In the genomic region with DNA sequence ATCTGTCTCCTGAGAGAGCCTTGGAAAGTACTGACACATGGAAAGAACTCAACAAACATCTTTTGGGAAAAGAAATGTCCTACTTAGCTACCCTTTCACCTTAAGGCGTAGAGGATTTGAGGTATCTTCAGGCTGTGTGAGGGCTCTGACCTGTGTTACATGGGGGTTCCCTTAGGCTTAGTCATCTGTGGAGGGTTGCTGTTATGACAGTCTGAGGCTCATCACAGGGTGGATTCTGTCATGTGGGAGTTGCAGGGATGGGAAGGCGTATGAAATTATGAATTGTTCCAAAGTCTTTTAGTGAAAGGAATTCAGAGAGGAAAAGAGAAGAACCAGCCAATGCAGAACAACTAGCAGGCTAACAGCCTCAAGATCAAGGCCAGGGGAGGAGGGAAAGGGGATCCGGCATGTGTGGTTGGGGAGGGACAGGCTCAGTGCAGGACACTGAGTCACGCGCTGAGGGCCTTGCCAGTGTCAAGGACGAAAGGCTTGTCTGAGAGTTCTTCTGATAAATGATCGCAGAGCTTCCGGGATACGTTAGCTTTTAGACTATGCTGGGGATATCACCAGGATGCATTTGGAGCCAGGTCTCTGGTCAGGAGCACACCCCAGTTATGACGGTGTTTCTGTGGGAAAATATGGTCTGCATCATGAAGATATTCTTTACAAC, we compare ENCODE assay signal across 1 cellular context.
TF ChIP-seq lines count a peak whose summit lies in the region.

No MANE protein-coding gene starts in this region.

TF ChIP-seq in K562, 482 proteins besides CTCF, POLR2A, EP300 and RAD21:
- TF ChIP-seq, protein P1, sequence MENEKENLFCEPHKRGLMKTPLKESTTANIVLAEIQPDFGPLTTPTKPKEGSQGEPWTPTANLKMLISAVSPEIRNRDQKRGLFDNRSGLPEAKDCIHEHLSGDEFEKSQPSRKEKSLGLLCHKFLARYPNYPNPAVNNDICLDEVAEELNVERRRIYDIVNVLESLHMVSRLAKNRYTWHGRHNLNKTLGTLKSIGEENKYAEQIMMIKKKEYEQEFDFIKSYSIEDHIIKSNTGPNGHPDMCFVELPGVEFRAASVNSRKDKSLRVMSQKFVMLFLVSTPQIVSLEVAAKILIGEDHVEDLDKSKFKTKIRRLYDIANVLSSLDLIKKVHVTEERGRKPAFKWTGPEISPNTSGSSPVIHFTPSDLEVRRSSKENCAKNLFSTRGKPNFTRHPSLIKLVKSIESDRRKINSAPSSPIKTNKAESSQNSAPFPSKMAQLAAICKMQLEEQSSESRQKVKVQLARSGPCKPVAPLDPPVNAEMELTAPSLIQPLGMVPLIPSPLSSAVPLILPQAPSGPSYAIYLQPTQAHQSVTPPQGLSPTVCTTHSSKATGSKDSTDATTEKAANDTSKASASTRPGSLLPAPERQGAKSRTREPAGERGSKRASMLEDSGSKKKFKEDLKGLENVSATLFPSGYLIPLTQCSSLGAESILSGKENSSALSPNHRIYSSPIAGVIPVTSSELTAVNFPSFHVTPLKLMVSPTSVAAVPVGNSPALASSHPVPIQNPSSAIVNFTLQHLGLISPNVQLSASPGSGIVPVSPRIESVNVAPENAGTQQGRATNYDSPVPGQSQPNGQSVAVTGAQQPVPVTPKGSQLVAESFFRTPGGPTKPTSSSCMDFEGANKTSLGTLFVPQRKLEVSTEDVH (IDR thresholded peaks at IDR 0.05; ENCODE audit: low read depth, partially characterized antibody): no peak
- TF ChIP-seq, protein P2, sequence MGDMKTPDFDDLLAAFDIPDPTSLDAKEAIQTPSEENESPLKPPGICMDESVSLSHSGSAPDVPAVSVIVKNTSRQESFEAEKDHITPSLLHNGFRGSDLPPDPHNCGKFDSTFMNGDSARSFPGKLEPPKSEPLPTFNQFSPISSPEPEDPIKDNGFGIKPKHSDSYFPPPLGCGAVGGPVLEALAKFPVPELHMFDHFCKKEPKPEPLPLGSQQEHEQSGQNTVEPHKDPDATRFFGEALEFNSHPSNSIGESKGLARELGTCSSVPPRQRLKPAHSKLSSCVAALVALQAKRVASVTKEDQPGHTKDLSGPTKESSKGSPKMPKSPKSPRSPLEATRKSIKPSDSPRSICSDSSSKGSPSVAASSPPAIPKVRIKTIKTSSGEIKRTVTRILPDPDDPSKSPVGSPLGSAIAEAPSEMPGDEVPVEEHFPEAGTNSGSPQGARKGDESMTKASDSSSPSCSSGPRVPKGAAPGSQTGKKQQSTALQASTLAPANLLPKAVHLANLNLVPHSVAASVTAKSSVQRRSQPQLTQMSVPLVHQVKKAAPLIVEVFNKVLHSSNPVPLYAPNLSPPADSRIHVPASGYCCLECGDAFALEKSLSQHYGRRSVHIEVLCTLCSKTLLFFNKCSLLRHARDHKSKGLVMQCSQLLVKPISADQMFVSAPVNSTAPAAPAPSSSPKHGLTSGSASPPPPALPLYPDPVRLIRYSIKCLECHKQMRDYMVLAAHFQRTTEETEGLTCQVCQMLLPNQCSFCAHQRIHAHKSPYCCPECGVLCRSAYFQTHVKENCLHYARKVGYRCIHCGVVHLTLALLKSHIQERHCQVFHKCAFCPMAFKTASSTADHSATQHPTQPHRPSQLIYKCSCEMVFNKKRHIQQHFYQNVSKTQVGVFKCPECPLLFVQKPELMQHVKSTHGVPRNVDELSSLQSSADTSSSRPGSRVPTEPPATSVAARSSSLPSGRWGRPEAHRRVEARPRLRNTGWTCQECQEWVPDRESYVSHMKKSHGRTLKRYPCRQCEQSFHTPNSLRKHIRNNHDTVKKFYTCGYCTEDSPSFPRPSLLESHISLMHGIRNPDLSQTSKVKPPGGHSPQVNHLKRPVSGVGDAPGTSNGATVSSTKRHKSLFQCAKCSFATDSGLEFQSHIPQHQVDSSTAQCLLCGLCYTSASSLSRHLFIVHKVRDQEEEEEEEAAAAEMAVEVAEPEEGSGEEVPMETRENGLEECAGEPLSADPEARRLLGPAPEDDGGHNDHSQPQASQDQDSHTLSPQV (IDR thresholded peaks at IDR 0.05): 0 out of 2 replicates have a peak, but pooled peaks have one; percentile 28
- TF ChIP-seq, protein P3, sequence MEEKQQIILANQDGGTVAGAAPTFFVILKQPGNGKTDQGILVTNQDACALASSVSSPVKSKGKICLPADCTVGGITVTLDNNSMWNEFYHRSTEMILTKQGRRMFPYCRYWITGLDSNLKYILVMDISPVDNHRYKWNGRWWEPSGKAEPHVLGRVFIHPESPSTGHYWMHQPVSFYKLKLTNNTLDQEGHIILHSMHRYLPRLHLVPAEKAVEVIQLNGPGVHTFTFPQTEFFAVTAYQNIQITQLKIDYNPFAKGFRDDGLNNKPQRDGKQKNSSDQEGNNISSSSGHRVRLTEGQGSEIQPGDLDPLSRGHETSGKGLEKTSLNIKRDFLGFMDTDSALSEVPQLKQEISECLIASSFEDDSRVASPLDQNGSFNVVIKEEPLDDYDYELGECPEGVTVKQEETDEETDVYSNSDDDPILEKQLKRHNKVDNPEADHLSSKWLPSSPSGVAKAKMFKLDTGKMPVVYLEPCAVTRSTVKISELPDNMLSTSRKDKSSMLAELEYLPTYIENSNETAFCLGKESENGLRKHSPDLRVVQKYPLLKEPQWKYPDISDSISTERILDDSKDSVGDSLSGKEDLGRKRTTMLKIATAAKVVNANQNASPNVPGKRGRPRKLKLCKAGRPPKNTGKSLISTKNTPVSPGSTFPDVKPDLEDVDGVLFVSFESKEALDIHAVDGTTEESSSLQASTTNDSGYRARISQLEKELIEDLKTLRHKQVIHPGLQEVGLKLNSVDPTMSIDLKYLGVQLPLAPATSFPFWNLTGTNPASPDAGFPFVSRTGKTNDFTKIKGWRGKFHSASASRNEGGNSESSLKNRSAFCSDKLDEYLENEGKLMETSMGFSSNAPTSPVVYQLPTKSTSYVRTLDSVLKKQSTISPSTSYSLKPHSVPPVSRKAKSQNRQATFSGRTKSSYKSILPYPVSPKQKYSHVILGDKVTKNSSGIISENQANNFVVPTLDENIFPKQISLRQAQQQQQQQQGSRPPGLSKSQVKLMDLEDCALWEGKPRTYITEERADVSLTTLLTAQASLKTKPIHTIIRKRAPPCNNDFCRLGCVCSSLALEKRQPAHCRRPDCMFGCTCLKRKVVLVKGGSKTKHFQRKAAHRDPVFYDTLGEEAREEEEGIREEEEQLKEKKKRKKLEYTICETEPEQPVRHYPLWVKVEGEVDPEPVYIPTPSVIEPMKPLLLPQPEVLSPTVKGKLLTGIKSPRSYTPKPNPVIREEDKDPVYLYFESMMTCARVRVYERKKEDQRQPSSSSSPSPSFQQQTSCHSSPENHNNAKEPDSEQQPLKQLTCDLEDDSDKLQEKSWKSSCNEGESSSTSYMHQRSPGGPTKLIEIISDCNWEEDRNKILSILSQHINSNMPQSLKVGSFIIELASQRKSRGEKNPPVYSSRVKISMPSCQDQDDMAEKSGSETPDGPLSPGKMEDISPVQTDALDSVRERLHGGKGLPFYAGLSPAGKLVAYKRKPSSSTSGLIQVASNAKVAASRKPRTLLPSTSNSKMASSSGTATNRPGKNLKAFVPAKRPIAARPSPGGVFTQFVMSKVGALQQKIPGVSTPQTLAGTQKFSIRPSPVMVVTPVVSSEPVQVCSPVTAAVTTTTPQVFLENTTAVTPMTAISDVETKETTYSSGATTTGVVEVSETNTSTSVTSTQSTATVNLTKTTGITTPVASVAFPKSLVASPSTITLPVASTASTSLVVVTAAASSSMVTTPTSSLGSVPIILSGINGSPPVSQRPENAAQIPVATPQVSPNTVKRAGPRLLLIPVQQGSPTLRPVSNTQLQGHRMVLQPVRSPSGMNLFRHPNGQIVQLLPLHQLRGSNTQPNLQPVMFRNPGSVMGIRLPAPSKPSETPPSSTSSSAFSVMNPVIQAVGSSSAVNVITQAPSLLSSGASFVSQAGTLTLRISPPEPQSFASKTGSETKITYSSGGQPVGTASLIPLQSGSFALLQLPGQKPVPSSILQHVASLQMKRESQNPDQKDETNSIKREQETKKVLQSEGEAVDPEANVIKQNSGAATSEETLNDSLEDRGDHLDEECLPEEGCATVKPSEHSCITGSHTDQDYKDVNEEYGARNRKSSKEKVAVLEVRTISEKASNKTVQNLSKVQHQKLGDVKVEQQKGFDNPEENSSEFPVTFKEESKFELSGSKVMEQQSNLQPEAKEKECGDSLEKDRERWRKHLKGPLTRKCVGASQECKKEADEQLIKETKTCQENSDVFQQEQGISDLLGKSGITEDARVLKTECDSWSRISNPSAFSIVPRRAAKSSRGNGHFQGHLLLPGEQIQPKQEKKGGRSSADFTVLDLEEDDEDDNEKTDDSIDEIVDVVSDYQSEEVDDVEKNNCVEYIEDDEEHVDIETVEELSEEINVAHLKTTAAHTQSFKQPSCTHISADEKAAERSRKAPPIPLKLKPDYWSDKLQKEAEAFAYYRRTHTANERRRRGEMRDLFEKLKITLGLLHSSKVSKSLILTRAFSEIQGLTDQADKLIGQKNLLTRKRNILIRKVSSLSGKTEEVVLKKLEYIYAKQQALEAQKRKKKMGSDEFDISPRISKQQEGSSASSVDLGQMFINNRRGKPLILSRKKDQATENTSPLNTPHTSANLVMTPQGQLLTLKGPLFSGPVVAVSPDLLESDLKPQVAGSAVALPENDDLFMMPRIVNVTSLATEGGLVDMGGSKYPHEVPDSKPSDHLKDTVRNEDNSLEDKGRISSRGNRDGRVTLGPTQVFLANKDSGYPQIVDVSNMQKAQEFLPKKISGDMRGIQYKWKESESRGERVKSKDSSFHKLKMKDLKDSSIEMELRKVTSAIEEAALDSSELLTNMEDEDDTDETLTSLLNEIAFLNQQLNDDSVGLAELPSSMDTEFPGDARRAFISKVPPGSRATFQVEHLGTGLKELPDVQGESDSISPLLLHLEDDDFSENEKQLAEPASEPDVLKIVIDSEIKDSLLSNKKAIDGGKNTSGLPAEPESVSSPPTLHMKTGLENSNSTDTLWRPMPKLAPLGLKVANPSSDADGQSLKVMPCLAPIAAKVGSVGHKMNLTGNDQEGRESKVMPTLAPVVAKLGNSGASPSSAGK (IDR thresholded peaks at IDR 0.05): peak; percentile 54
- TF ChIP-seq BHLHE40 (IDR thresholded peaks at IDR 0.05; ENCODE audit: low read length) (no peak), PRPF4 (IDR thresholded peaks at IDR 0.05; ENCODE audit: insufficient read depth, low read depth, low read length, poor library complexity, severe bottlenecking) (no peak), SOX6 (IDR thresholded peaks at IDR 0.05) (no peak), CBFA2T3 (IDR thresholded peaks at IDR 0.05) (peak; percentile 40), ETV1 (tag; conservative IDR thresholded peaks at IDR 0.05; ENCODE audit: low read depth) (no peak), ARHGAP35 (IDR thresholded peaks at IDR 0.05; ENCODE audit: partially characterized antibody) (no peak), JUNB (CRISPR knock-in tag; conservative IDR thresholded peaks at IDR 0.05) (no peak)
- TF ChIP-seq, protein P4, sequence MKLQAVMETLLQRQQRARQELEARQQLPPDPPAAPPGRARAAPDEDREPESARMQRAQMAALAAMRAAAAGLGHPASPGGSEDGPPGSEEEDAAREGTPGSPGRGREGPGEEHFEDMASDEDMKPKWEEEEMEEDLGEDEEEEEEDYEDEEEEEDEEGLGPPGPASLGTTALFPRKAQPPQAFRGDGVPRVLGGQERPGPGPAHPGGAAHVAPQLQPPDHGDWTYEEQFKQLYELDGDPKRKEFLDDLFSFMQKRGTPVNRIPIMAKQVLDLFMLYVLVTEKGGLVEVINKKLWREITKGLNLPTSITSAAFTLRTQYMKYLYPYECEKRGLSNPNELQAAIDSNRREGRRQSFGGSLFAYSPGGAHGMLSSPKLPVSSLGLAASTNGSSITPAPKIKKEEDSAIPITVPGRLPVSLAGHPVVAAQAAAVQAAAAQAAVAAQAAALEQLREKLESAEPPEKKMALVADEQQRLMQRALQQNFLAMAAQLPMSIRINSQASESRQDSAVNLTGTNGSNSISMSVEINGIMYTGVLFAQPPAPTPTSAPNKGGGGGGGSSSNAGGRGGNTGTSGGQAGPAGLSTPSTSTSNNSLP (IDR thresholded peaks at IDR 0.05; ENCODE audit: borderline replicate concordance, low read depth, low read length): no peak
- TF ChIP-seq, protein P5, sequence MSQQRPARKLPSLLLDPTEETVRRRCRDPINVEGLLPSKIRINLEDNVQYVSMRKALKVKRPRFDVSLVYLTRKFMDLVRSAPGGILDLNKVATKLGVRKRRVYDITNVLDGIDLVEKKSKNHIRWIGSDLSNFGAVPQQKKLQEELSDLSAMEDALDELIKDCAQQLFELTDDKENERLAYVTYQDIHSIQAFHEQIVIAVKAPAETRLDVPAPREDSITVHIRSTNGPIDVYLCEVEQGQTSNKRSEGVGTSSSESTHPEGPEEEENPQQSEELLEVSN (IDR thresholded peaks at IDR 0.05; ENCODE audit: borderline replicate concordance in 1 of 2, extremely low read depth in 1 of 2, insufficient read depth in 1 of 2, insufficient read length in 1 of 2, low read depth in 1 of 2, low read length in 1 of 2, poor library complexity in 1 of 2, severe bottlenecking in 1 of 2): peak in 1 of 2 experiments; percentile 41
